8 cellular contexts compared by ENCODE assay signal in the genomic region with DNA sequence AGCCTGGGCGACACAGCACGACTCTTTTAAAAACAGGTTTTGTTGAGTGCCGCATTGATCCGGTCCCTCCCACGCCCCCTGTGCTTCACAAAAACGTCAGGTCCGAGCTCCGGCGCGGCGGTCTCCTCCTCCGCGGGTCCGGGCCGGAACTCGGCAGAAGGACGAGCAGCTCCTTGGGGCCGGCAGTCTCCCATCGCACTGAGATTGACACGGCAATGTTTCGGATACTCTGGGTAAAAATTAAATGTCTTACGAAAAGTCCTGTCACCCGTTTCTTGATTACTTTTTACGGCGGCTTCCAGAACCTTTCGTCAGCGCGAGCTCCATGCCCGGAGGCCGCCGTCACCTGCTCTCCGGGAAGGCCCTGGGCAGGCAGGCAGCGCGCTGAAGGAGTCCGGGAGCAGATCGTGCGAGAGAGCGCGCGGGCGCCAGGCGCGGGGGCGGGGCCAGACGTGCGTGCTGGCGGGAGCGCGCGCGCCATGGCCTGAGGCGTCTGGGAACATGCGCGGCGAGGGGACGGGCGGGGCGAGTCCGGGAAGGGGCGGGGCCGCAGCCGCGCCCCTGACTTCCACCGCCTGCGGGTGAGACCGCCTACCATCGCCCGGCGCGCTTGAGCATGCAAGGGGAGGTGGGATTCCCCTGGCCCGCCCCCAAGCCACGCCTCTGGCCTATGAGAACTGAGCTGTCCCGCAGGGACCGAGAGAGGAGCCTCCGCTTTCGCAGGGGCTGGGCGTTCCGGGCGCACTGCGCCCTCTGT. TPM values are rescaled to one million over a fixed set of nuclear protein-coding genes. Genes with fewer than 3 reads are reported as not detected.
DNase-seq lines count a peak whose midpoint lies in the region; ATAC-seq and TF ChIP-seq lines count a peak whose summit lies in the region.

No MANE protein-coding gene starts in this region.

- H3K9me3 Mint-ChIP-seq in progenitor cell of endocrine pancreas (ENCODE audit: low read depth), result no peaks in the 10 kb centered on the region

- H3K9me3 ChIP-seq in heart right ventricle, result no peaks in the 10 kb centered on the region

- H3K27ac Mint-ChIP-seq in progenitor cell of endocrine pancreas, result peak overlapping the region; percentile 99

- peaks cover 0 to 11% (median 0%) of the 10 kb centered on the region in 9 donors for H3K36me3 ChIP-seq in heart right ventricle

- H3K4me3 ChIP-seq in heart right ventricle, result peak overlapping the region; percentile 50 to 78 (median 64)

- peak; percentile 95 for TF ChIP-seq POLR2A in GM15510 (IDR thresholded peaks at IDR 0.05; ENCODE audit: borderline replicate concordance, extremely low read depth, insufficient read length)

- H3K27ac ChIP-seq in heart right ventricle, result peak overlapping the region; percentile 47 to 97 (median 93)

- peaks cover 0 to 13% (median 5%) of the 10 kb centered on the region in 9 donors for H3K4me1 ChIP-seq in heart right ventricle

- WGBS in heart right ventricle, 2 donors, result 0% methylated on average over 71 to 80 of the region's 80 CpGs

- peak; percentile 95 for ATAC-seq in HG02884 (IDR thresholded peaks at IDR 0.05; ENCODE audit: unreplicated experiment)
- ATAC-seq in heart right ventricle, result peak; percentile 97 to 99 (median 97)

- peak; percentile 99 for DNase-seq in NCI-H146 treated with DMSO at 0.1 percent for 48 hours (lab: John Stamatoyannopoulos, UW; ENCODE audit: unreplicated experiment)
- DNase-seq in T-helper 1 cell, result peak; percentile 99 to 100 (median 99)
- peak; percentile 97 for DNase-seq in amniotic stem cell (lab: John Stamatoyannopoulos, UW)
- peak; percentile 100 for DNase-seq in heart right ventricle
- peak; percentile 99 for DNase-seq in progenitor cell of endocrine pancreas (ENCODE audit: low spot score, unreplicated experiment)
- peak; percentile 100 for DNase-seq in ureter (ENCODE audit: low spot score)

- intact Hi-C loops in heart right ventricle (cut with DNase I), result loop anchor here in 9 of 10 donors (1.0 to 10.0 kb wide), 11 partner anchors 41 to 299 kb away; a partner anchor contains a TSS

- no peaks in the 10 kb centered on the region for H3K27me3 Mint-ChIP-seq in progenitor cell of endocrine pancreas

- peak overlapping the region; percentile 92 for H3K4me3 Mint-ChIP-seq in progenitor cell of endocrine pancreas (ENCODE audit: low read depth)

- no peak for TF ChIP-seq CTCF in heart right ventricle (IDR thresholded peaks at IDR 0.05)
- TF ChIP-seq CTCF in progenitor cell of endocrine pancreas (IDR thresholded peaks at IDR 0.05; ENCODE audit: unreplicated experiment), result no peak

- H3K36me3 Mint-ChIP-seq in progenitor cell of endocrine pancreas (ENCODE audit: insufficient read depth), result peaks cover 4% of the 10 kb centered on the region

- H3K27me3 ChIP-seq in heart right ventricle, result no peaks in the 10 kb centered on the region

- H3K4me1 Mint-ChIP-seq in progenitor cell of endocrine pancreas (ENCODE audit: low read depth), result no peaks in the 10 kb centered on the region

RNA-seq across cellular contexts. Expression of a gene that starts 11.7 kb away (rescaled TPM):
- total RNA-seq in heart right ventricle (100 to 1,000 TPM; 443 to 587 (median 486) TPM), progenitor cell of endocrine pancreas (0.09 TPM in 1 of 2 replicates, not detected in the other), ureter (10.1 TPM)
- polyA plus RNA-seq in heart right ventricle, result 100 to 1,000 TPM; 161 to 224 TPM

RNA-seq across cellular contexts. Expression of a gene that starts 19.3 kb away (rescaled TPM):
- total RNA-seq in heart right ventricle (1 to 10 TPM; 1.8 to 6.6 (median 3.1) TPM), progenitor cell of endocrine pancreas (22.9 and 29.0 TPM in 2 replicates), ureter (18.1 TPM)
- 1 to 10 TPM; 2.0 to 4.6 TPM for polyA plus RNA-seq in heart right ventricle

Comparison
In these comparisons a context has a peak if more than half of its experiments do, and no peak if none do; other contexts are left out.
1. Peak in every context shown above with its lines: DNase-seq, ATAC-seq, H3K4me3 ChIP-seq and H3K27ac ChIP-seq.
2. RNA of a gene that starts 11.7 kb away (total RNA-seq): 443 to 587 TPM in heart right ventricle; 10.1 TPM in ureter (single experiment) and 0.09 TPM in progenitor cell of endocrine pancreas; every median in the first group is over 10 times any median in the second.